Comparison of ENCODE assay signal across 18 cellular contexts in the genomic region with DNA sequence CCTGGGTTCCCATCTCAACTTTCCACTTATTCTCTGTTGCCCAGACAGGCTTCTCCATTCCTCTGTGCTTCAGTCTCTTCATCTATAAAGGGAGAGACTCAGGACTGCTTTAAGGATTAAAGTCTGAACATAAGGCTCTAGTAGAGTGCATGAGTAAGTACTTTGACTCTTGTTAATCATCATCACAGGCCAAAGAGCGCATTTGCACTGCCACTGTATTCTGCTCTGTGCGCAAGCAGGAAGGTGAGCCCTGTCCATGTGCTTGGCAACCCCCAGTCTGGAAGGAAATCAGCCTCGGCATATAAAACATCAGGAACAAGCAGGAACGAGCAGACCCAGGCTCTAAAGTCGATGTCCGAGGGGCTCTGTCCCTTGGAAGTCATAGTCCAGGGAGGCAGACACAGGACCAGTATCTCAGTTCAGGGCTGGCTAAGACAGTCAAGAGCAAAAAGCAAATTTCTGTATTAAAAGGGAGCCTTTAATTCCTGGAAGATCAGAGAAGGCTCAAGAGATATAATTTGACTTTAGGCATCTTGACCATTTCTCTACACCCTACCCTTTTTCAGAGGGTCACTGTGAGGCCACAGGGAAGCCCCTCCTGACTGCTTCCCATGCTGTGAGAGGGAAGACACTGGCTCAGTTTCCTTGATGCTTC.
A peak's percentile ranks its signal among the peaks of the same experiment; 100 is the strongest.
DNase-seq lines count a peak whose midpoint lies in the region; ATAC-seq, FAIRE-seq and TF ChIP-seq lines count a peak whose summit lies in the region.
"Had no signal": no experiment of that assay in that cellular context is flagged by ENCODE, and none has a peak within 500 bp of the region (broad histone marks: within the 10 kb centered on the region; RNA-seq: fewer than 3 reads in every experiment).

No MANE protein-coding gene starts in this region.

- no peaks in the 10 kb centered on the region for H3F3A ChIP-seq in GM23338 (replicated peaks; ENCODE audit: low read depth)

- peaks cover 2% of the 10 kb centered on the region for H3K27me3 Mint-ChIP-seq in GM23338 (ENCODE audit: insufficient read depth, low read depth, poor library complexity)

- H3K4me3 ChIP-seq in colonic mucosa (no peak overlapping the region), liver (ENCODE audit: low read depth in 1 of 3, low read length in 3 of 3) (no peak overlapping the region), small intestine (ENCODE audit: low read depth in 1 of 2, low read length in 2 of 2) (no peak overlapping the region), GM23338 (no peak overlapping the region)
- H3K4me3 ChIP-seq: MG63 had no signal

- H3K4me1 ChIP-seq in colonic mucosa (no peaks in the 10 kb centered on the region), liver (ENCODE audit: control insufficient read depth in 4 of 4, insufficient read depth in 4 of 4, low read length in 3 of 4) (peaks cover 2 to 16% (median 6%) of the 10 kb centered on the region in 4 donors), small intestine (ENCODE audit: control insufficient read depth in 2 of 2, insufficient read depth in 1 of 2, low read depth in 1 of 2, low read length in 1 of 2) (peaks cover 9 to 13% of the 10 kb centered on the region in 2 donors), GM23338 (ENCODE audit: insufficient read depth) (no peaks in the 10 kb centered on the region)
- H3K4me1 ChIP-seq: BE2C had no signal

- no peaks in the 10 kb centered on the region for H3K27me3 ChIP-seq in colonic mucosa
- H3K27me3 ChIP-seq in liver (ENCODE audit: control insufficient read depth in 4 of 4, insufficient read depth in 4 of 4, low read length in 3 of 4) = no peaks in the 10 kb centered on the region
- no peaks in the 10 kb centered on the region for H3K27me3 ChIP-seq in small intestine (ENCODE audit: control insufficient read depth in 2 of 2, insufficient read depth in 2 of 2, low read length in 2 of 2)
- no peaks in the 10 kb centered on the region for H3K27me3 ChIP-seq in GM23338 (ENCODE audit: insufficient read depth)
- H3K27me3 ChIP-seq: BE2C, MG63 had no signal

- peaks cover 5% of the 10 kb centered on the region; the same call in 2 of the 3 replicates for H3K9me3 Mint-ChIP-seq in GM23338
- H3K9me3 Mint-ChIP-seq: CD4-positive, alpha-beta memory T cell had no signal

- H3K4me1 Mint-ChIP-seq in GM23338 = no peaks in the 10 kb centered on the region
- H3K4me1 Mint-ChIP-seq: CD4-positive, alpha-beta memory T cell had no signal

- peaks cover 3% of the 10 kb centered on the region; the same call in 1 of the 2 replicates for H3K9me2 ChIP-seq in GM23338 (ENCODE audit: insufficient read depth)

- H3K36me3 Mint-ChIP-seq in GM23338 (ENCODE audit: low read depth) = no peaks in the 10 kb centered on the region; the same call in 2 of the 3 replicates
- H3K36me3 Mint-ChIP-seq: CD4-positive, alpha-beta memory T cell had no signal

- WGBS in liver = 79% methylated on average over 6 of the region's 6 CpGs
- 22 to 58% (median 45%) methylated on average over 6 of the region's 6 CpGs for WGBS in small intestine, 3 donors

- peak in 1 of 2 donors; percentile 7 for TF ChIP-seq RAD21 in liver (IDR thresholded peaks at IDR 0.05)

- H3K36me3 ChIP-seq in colonic mucosa = no peaks in the 10 kb centered on the region
- H3K36me3 ChIP-seq in liver (ENCODE audit: control insufficient read depth in 4 of 4, insufficient read depth in 3 of 4, low read depth in 1 of 4, low read length in 3 of 4) = no peaks in the 10 kb centered on the region
- no peaks in the 10 kb centered on the region for H3K36me3 ChIP-seq in small intestine (ENCODE audit: control insufficient read depth in 2 of 2, insufficient read depth in 2 of 2, low read length in 2 of 2)
- H3K36me3 ChIP-seq in GM23338 (ENCODE audit: insufficient read depth) = no peaks in the 10 kb centered on the region
- H3K36me3 ChIP-seq: BE2C, MG63 had no signal

- ATAC-seq in Right ventricle myocardium superior (ENCODE audit: poor library complexity) = no peak
- no peak for ATAC-seq in GM23338

- H3K4me3 Mint-ChIP-seq in GM23338 = no peak overlapping the region
- H3K4me3 Mint-ChIP-seq: CD4-positive, alpha-beta memory T cell; HFFc6 had no signal

- no peak overlapping the region for H3K27ac Mint-ChIP-seq in GM23338
- H3K27ac Mint-ChIP-seq: CD4-positive, alpha-beta memory T cell; HFFc6 had no signal

- DNase-seq in NCI-H524 treated with DMSO at 0.1 percent for 48 hours (lab: John Stamatoyannopoulos, UW) (peak; percentile 60), colonic mucosa (peak; percentile 55), small intestine (peak; percentile 97), NOMO-1 treated with dmso at 0.1 percent for 144 hours (lab: John Stamatoyannopoulos, UW; ENCODE audit: unreplicated experiment) (no peak), Right ventricle myocardium superior (no peak), GM23338 (ENCODE audit: low spot score) (no peak)
- DNase-seq: BE2C; CD4-positive, alpha-beta memory T cell; HFFc6; KG1; NCI-H1092 treated with DMSO at 0.1 percent for 48 hours; NCI-H345; SHP77 had no signal

- H3K27ac ChIP-seq in colonic mucosa (no peak overlapping the region), liver (ENCODE audit: low read depth in 1 of 2, low read length in 2 of 2) (no peak overlapping the region), small intestine (ENCODE audit: low read depth in 1 of 2, low read length in 1 of 2) (peak overlapping the region; percentile 84 to 89), GM23338 (ENCODE audit: low read depth) (no peak overlapping the region)
- H3K27ac ChIP-seq: HL-60 had no signal

- H3K9me3 ChIP-seq in colonic mucosa = no peaks in the 10 kb centered on the region
- H3K9me3 ChIP-seq in liver (ENCODE audit: control insufficient read depth in 4 of 4, low read length in 3 of 4) = no peaks in the 10 kb centered on the region
- H3K9me3 ChIP-seq in small intestine (ENCODE audit: control insufficient read depth, low read depth) = no peaks in the 10 kb centered on the region
- H3K9me3 ChIP-seq: BE2C, MG63 had no signal

- H3K79me2 ChIP-seq in GM23338 (replicated peaks; ENCODE audit: insufficient read depth) = no peaks in the 10 kb centered on the region

- no peak overlapping the region for H2AFZ ChIP-seq in GM23338

- intact Hi-C loops in colonic mucosa (cut with DNase I) = no loop called here
- intact Hi-C loops in Right ventricle myocardium superior (cut with DNase I) = no loop called here

- no peak overlapping the region for H3K9ac ChIP-seq in colonic mucosa (ENCODE audit: low read depth in 2 of 2, low read length in 2 of 2)
- H3K9ac ChIP-seq in liver (ENCODE audit: low read depth in 1 of 2, low read length in 2 of 2) = no peak overlapping the region

- no peaks in the 10 kb centered on the region for H4K20me1 ChIP-seq in GM23338 (replicated peaks; ENCODE audit: insufficient read depth)

- TF ChIP-seq CTCF in colonic mucosa (IDR thresholded peaks at IDR 0.05) = no peak
- TF ChIP-seq CTCF in liver (IDR thresholded peaks at IDR 0.05; ENCODE audit: low read depth, low read length, missing input control) = no peak
- TF ChIP-seq CTCF in GM23338 (conservative IDR thresholded peaks at IDR 0.05; ENCODE audit: low read depth in 2 of 2) = no peak

- no peak overlapping the region for H3K4me2 ChIP-seq in GM23338

- FAIRE-seq in small intestine (lab: Jason Lieb, UNC) = peak; percentile 49
- FAIRE-seq: D721Med, H1 had no signal

TF ChIP-seq in liver, 16 proteins besides CTCF, POLR2A, EP300 and RAD21:
- TF ChIP-seq, protein P1, sequence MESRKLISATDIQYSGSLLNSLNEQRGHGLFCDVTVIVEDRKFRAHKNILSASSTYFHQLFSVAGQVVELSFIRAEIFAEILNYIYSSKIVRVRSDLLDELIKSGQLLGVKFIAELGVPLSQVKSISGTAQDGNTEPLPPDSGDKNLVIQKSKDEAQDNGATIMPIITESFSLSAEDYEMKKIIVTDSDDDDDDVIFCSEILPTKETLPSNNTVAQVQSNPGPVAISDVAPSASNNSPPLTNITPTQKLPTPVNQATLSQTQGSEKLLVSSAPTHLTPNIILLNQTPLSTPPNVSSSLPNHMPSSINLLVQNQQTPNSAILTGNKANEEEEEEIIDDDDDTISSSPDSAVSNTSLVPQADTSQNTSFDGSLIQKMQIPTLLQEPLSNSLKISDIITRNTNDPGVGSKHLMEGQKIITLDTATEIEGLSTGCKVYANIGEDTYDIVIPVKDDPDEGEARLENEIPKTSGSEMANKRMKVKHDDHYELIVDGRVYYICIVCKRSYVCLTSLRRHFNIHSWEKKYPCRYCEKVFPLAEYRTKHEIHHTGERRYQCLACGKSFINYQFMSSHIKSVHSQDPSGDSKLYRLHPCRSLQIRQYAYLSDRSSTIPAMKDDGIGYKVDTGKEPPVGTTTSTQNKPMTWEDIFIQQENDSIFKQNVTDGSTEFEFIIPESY (IDR thresholded peaks at IDR 0.05) = no peak
- peak; percentile 11 for TF ChIP-seq SP1 (IDR thresholded peaks at IDR 0.05)
- no peak for TF ChIP-seq EGR1 (IDR thresholded peaks at IDR 0.05; ENCODE audit: low read depth in 2 of 2)
- peak; percentile 33 to 39 for TF ChIP-seq HNF4A (conservative IDR thresholded peaks at IDR 0.05)
- no peak for TF ChIP-seq FOXA2 (IDR thresholded peaks at IDR 0.05)

TF ChIP-seq in GM23338, 12 proteins besides CTCF, POLR2A, EP300 and RAD21:
- TF ChIP-seq POLR2AphosphoS5 (IDR thresholded peaks at IDR 0.05; ENCODE audit: low read depth) (no peak), ZNF114 (CRISPR knock-in tag; IDR thresholded peaks at IDR 0.05) (no peak), JUNB (IDR thresholded peaks at IDR 0.05; ENCODE audit: unreplicated experiment) (no peak), CREB1 (CRISPR knock-in tag; IDR thresholded peaks at IDR 0.05; ENCODE audit: low read depth) (no peak)

Comparison
In these comparisons a context has a peak if more than half of its experiments do, and no peak if none do; other contexts are left out.
1. DNase-seq: peak in NCI-H524 treated with DMSO at 0.1 percent for 48 hours (single experiment), colonic mucosa (single experiment) and small intestine (single experiment); none in NOMO-1 treated with dmso at 0.1 percent for 144 hours (single experiment), Right ventricle myocardium superior (single experiment) and GM23338 (single experiment).
2. H3K27ac ChIP-seq: peak in small intestine (2 of 2); none in colonic mucosa (single experiment), liver (0 of 2) and GM23338 (single experiment).